In the genomic region with DNA sequence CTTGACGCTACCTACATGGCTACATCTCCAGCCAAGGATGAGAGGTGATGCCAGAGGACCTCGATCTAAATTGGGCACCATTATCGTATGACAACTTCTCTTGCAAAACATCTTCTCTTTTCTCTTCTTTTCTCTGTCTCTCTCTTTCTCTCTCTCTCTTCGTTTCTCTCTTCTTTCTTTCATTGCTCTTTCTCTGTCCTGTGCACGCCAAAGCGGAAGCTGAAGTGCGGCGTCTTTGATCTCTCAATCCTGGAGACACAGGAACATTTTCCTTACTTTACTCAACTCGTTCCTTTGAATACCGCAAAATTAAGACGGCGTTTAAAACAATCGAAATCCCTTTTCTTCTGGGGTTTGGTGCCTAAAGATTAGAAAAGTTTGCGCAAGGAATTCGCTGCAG, we compare ENCODE assay signal across 9 cellular contexts.
DNase-seq lines count a peak whose midpoint lies in the region; ATAC-seq and TF ChIP-seq lines count a peak whose summit lies in the region.
"Had no signal": no experiment of that assay in that cellular context is flagged by ENCODE, and none has a peak within 500 bp of the region (broad histone marks: within the 10 kb centered on the region; RNA-seq: fewer than 3 reads in every experiment).

No MANE protein-coding gene starts in this region.

- no peaks in the 10 kb centered on the region for H3K36me3 ChIP-seq in CD4-positive, alpha-beta memory T cell (ENCODE audit: insufficient read depth, low read length)
- H3K36me3 ChIP-seq in lower lobe of right lung: no peaks in the 10 kb centered on the region

- H3K4me1 Mint-ChIP-seq in CD4-positive, alpha-beta memory T cell: peaks cover 0 to 59% (median 14%) of the 10 kb centered on the region in 4 donors
- peaks cover 39% of the 10 kb centered on the region for H3K4me1 Mint-ChIP-seq in activated naive CD8-positive, alpha-beta T cell (ENCODE audit: low read depth)

- H3K27me3 ChIP-seq in CD4-positive, alpha-beta memory T cell (ENCODE audit: insufficient read depth, low read length): no peaks in the 10 kb centered on the region
- H3K27me3 ChIP-seq in lower lobe of right lung (ENCODE audit: low read depth): no peaks in the 10 kb centered on the region

- H3K27ac ChIP-seq in CD4-positive, alpha-beta memory T cell (ENCODE audit: low read depth, low read length): peak overlapping the region; percentile 85
- H3K27ac ChIP-seq in lower lobe of right lung: peak overlapping the region; percentile 84

- ATAC-seq in lower lobe of right lung (no peak), GM21576 (IDR thresholded peaks at IDR 0.05; ENCODE audit: unreplicated experiment) (no peak)

- H3K4me3 ChIP-seq in CD4-positive, alpha-beta memory T cell (ENCODE audit: low read length in 2 of 2): peak overlapping the region; percentile 76 to 81
- H3K4me3 ChIP-seq in lower lobe of right lung: peak overlapping the region; percentile 74

- TF ChIP-seq CTCF in lower lobe of right lung (IDR thresholded peaks at IDR 0.05): no peak

- DNase-seq in CD4-positive, alpha-beta memory T cell: no peak
- DNase-seq in HCEC 1CT: peak; percentile 37
- DNase-seq in lower lobe of right lung: no peak
- DNase-seq in HK-2 (ENCODE audit: unreplicated experiment): no peak
- DNase-seq in HPDE6-E6E7 (ENCODE audit: extremely low spot score): no peak
- DNase-seq in A172 (ENCODE audit: low spot score): no peak
- DNase-seq: NCI-H524 treated with DMSO at 0.1 percent for 48 hours had no signal

- H3K36me3 Mint-ChIP-seq in CD4-positive, alpha-beta memory T cell: peaks cover 0 to 16% of the 10 kb centered on the region in 2 donors
- H3K36me3 Mint-ChIP-seq in activated naive CD8-positive, alpha-beta T cell: peaks cover 8% of the 10 kb centered on the region

- intact Hi-C loops in CD4-positive, alpha-beta memory T cell (cut with micrococcal nuclease): loop anchor here (1.0 to 10.0 kb wide), 5 partner anchors 13 to 176 kb away; a partner anchor contains a TSS
- intact Hi-C loops in lower lobe of right lung (cut with DNase I): no loop called here

- H3K27me3 Mint-ChIP-seq in CD4-positive, alpha-beta memory T cell: no peaks in the 10 kb centered on the region
- H3K27me3 Mint-ChIP-seq in activated naive CD8-positive, alpha-beta T cell: no peaks in the 10 kb centered on the region

- no peaks in the 10 kb centered on the region for H3K9me3 ChIP-seq in CD4-positive, alpha-beta memory T cell (ENCODE audit: control insufficient read depth in 1 of 2, low read length in 2 of 2)
- no peaks in the 10 kb centered on the region for H3K9me3 ChIP-seq in lower lobe of right lung

- H3K9me3 Mint-ChIP-seq in CD4-positive, alpha-beta memory T cell: no peaks in the 10 kb centered on the region
- no peaks in the 10 kb centered on the region for H3K9me3 Mint-ChIP-seq in activated naive CD8-positive, alpha-beta T cell (ENCODE audit: low read depth)

- POLR2A ChIA-PET in CD4-positive, alpha-beta memory T cell (lab: Charles Lee; ENCODE audit: partially characterized antibody): interaction anchor here (0.6 to 2.3 kb wide), 13 partner anchors 9 to 1008 kb away, joined by 3 to 61 read pairs (median 7); a partner anchor contains a TSS

- H3K4me1 ChIP-seq in CD4-positive, alpha-beta memory T cell (ENCODE audit: insufficient read depth, low read length): peaks cover 35% of the 10 kb centered on the region
- no peaks in the 10 kb centered on the region for H3K4me1 ChIP-seq in lower lobe of right lung

- H3K4me3 Mint-ChIP-seq in CD4-positive, alpha-beta memory T cell: peak overlapping the region in 2 of 8 donors; percentile 94 to 97
- H3K4me3 Mint-ChIP-seq in activated naive CD8-positive, alpha-beta T cell: peak overlapping the region; percentile 92

- H3K27ac Mint-ChIP-seq in CD4-positive, alpha-beta memory T cell: peak overlapping the region in 2 of 7 donors; percentile 97 to 100
- H3K27ac Mint-ChIP-seq in activated naive CD8-positive, alpha-beta T cell: peak overlapping the region; percentile 100

- CTCF ChIA-PET in CD4-positive, alpha-beta memory T cell (lab: Charles Lee; ENCODE audit: partially characterized antibody): interaction anchor here (1.1 to 4.1 kb wide), 4 partner anchors 64 to 176 kb away, joined by 3 to 20 read pairs (median 4); a partner anchor contains a TSS
